Comparison of ENCODE assay signal across 29 cellular contexts in the genomic region with DNA sequence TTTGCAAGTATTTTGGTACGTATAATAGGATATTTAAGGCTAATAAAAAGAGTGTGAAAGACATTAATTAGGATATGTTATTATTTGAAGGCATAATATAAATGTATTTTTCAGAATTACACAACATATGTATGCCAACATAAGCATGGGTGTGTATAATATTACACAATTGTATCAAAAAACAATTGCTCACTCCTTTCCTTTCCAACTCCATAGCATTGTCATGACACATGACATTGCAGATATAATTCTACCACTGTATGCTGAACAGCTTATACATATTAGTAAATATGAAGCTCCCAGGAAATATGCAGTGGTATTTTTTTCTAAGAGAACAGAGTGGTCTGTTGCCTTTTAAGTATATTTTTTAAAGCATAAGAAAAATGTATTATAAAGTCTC.
A peak's percentile ranks its signal among the peaks of the same experiment; 100 is the strongest.
DNase-seq lines count a peak whose midpoint lies in the region; ATAC-seq and TF ChIP-seq lines count a peak whose summit lies in the region.
"Had no signal": no experiment of that assay in that cellular context is flagged by ENCODE, and none has a peak within 500 bp of the region (broad histone marks: within the 10 kb centered on the region; RNA-seq: fewer than 3 reads in every experiment).

No MANE protein-coding gene starts in this region.

- H4K20me1 ChIP-seq in IMR-90 (ENCODE audit: insufficient read depth, low read length), result no peaks in the 10 kb centered on the region

- H2BK5ac ChIP-seq in IMR-90 (ENCODE audit: low read depth, low read length, poor library complexity, severe bottlenecking), result no peak overlapping the region

- H3K9me3 ChIP-seq in IMR-90 (ENCODE audit: control insufficient read depth, insufficient read depth, low read length), result no peaks in the 10 kb centered on the region
- no peaks in the 10 kb centered on the region for H3K9me3 ChIP-seq in naive thymus-derived CD4-positive, alpha-beta T cell (ENCODE audit: control insufficient read depth in 2 of 3, low read length in 3 of 3)
- H3K9me3 ChIP-seq: Caco-2, gastrocnemius medialis, lower lobe of right lung had no signal

- H2AK9ac ChIP-seq in IMR-90 (replicated peaks; ENCODE audit: low read depth, low read length, poor library complexity), result no peak overlapping the region

- DNase-seq in AG08395 (ENCODE audit: low spot score) (peak; percentile 8), IMR-90 (peak; percentile 19), epithelial cell of esophagus (ENCODE audit: low read depth) (peak; percentile 79), foreskin fibroblast (peak; percentile 43 to 77)
- DNase-seq in naive thymus-derived CD4-positive, alpha-beta T cell, result no peak
- no peak for DNase-seq in effector CD8-positive, alpha-beta T cell (lab: John Stamatoyannopoulos, UW)
- no peak for DNase-seq in activated T-helper 1 cell treated with anti-CD3 and anti-CD28 coated beads, Interleukin-12 subunit alpha, Interleukin-12 subunit beta, Interleukin-2, Interleukin-4 antibody, amounts not matched to agents 30 ng/mL and 10 ng/mL and 1 ng/mL, durations not matched to agents 14 hours and 24 hours and 36 hours (ENCODE audit: low spot score)
- DNase-seq: 8988T; activated naive CD4-positive, alpha-beta T cell treated with Interleukin-2 at 50 U/mL for 16 hours; activated T-cell treated with anti-CD3 and anti-CD28 coated beads, Interleukin-2, amount 50 U/mL, for 72 hours; Caco-2; cerebellar nuclear complex; DMS79 treated with DMSO at 0.1 percent for 48 hours; gastrocnemius medialis; lower lobe of right lung; natural killer cell; NCI-H2081; NCI-H526 treated with DMSO at 0.1 percent for 48 hours; PC-9; stimulated activated naive B cell treated with anti-CD40 and anti-IgM and Interleukin-4, amounts not matched to agents 10 μg/mL and 1 μg/mL and 100 μg/mL, for 72 hours; T-helper 2 cell had no signal

- no CpG with 5 or more reads among the region's 1 CpG for WGBS in IMR-90 (ENCODE audit: extremely low coverage in 2 of 2, insufficient read length in 1 of 2), 2 experiments

- no peak overlapping the region for H3K4me3 Mint-ChIP-seq in naive thymus-derived CD4-positive, alpha-beta T cell
- no peak overlapping the region for H3K4me3 Mint-ChIP-seq in activated T-helper 1 cell treated with anti-CD3 and anti-CD28 coated beads, Interleukin-12 subunit alpha, Interleukin-12 subunit beta, Interleukin-2, Interleukin-4 antibody, amounts not matched to agents 30 ng/mL and 10 ng/mL and 1 ng/mL, durations not matched to agents 14 hours and 24 hours and 36 hours
- H3K4me3 Mint-ChIP-seq: activated T-cell treated with anti-CD3 and anti-CD28 coated beads, Interleukin-2, amount 50 U/mL, for 72 hours; CD14-positive monocyte; GM23338; natural killer cell; stimulated activated naive B cell treated with anti-CD40 and anti-IgM and Interleukin-4, amounts not matched to agents 10 μg/mL and 1 μg/mL and 100 μg/mL, for 72 hours; type B pancreatic cell had no signal

- no peaks in the 10 kb centered on the region for H3K36me3 ChIP-seq in IMR-90 (ENCODE audit: control insufficient read depth, insufficient read depth, low read length)
- H3K36me3 ChIP-seq in naive thymus-derived CD4-positive, alpha-beta T cell (ENCODE audit: control insufficient read depth in 2 of 3, insufficient read depth in 3 of 3, low read length in 3 of 3), result no peaks in the 10 kb centered on the region
- H3K36me3 ChIP-seq: gastrocnemius medialis, lower lobe of right lung had no signal

- no peak overlapping the region for H3K27ac Mint-ChIP-seq in naive thymus-derived CD4-positive, alpha-beta T cell
- no peak overlapping the region for H3K27ac Mint-ChIP-seq in activated T-helper 1 cell treated with anti-CD3 and anti-CD28 coated beads, Interleukin-12 subunit alpha, Interleukin-12 subunit beta, Interleukin-2, Interleukin-4 antibody, amounts not matched to agents 30 ng/mL and 10 ng/mL and 1 ng/mL, durations not matched to agents 14 hours and 24 hours and 36 hours
- H3K27ac Mint-ChIP-seq: activated T-cell treated with anti-CD3 and anti-CD28 coated beads, Interleukin-2, amount 50 U/mL, for 72 hours; CD14-positive monocyte; GM23338; natural killer cell; stimulated activated naive B cell treated with anti-CD40 and anti-IgM and Interleukin-4, amounts not matched to agents 10 μg/mL and 1 μg/mL and 100 μg/mL, for 72 hours; type B pancreatic cell had no signal

- no peak for TF ChIP-seq POLR2A in IMR-90 (IDR thresholded peaks at IDR 0.05; ENCODE audit: low read depth, low read length)

- H2BK120ac ChIP-seq in IMR-90 (ENCODE audit: low read depth, low read length), result no peak overlapping the region

- no peak overlapping the region for H3K23ac ChIP-seq in IMR-90 (ENCODE audit: low read depth, low read length)

- ATAC-seq in IMR-90 (ENCODE audit: low read depth), result no peak
- no peak for ATAC-seq in naive thymus-derived CD4-positive, alpha-beta T cell
- ATAC-seq in GM21390 (IDR thresholded peaks at IDR 0.05; ENCODE audit: unreplicated experiment), result no peak
- ATAC-seq: activated T-cell treated with anti-CD3 and anti-CD28 coated beads, Interleukin-2, amount 50 U/mL, for 72 hours; gastrocnemius medialis; lower lobe of right lung; natural killer cell; Right ventricle myocardium inferior; stimulated activated naive B cell treated with anti-CD40 and anti-IgM and Interleukin-4, amounts not matched to agents 10 μg/mL and 1 μg/mL and 100 μg/mL, for 72 hours had no signal

- no peaks in the 10 kb centered on the region for H3K4me1 ChIP-seq in IMR-90 (ENCODE audit: control insufficient read depth, insufficient read depth, low read length)
- no peaks in the 10 kb centered on the region for H3K4me1 ChIP-seq in naive thymus-derived CD4-positive, alpha-beta T cell (ENCODE audit: control insufficient read depth in 2 of 2, insufficient read depth in 2 of 2, low read length in 2 of 2)
- H3K4me1 ChIP-seq: Caco-2, gastrocnemius medialis, lower lobe of right lung had no signal

- in situ Hi-C loops in IMR-90 (cut with MboI; ENCODE audit: low sequenced_read_pairs), result no loop called here

- no peak overlapping the region for H3K56ac ChIP-seq in IMR-90 (ENCODE audit: extremely low read depth, insufficient read depth, low read length)

- H2AFZ ChIP-seq in IMR-90 (replicated peaks; ENCODE audit: low read length, poor library complexity), result no peak overlapping the region
- H2AFZ ChIP-seq: GM23338, hepatocyte, PC-9 had no signal

- H3K27me3 Mint-ChIP-seq in naive thymus-derived CD4-positive, alpha-beta T cell, result no peaks in the 10 kb centered on the region
- peaks cover 2% of the 10 kb centered on the region for H3K27me3 Mint-ChIP-seq in activated T-helper 1 cell treated with anti-CD3 and anti-CD28 coated beads, Interleukin-12 subunit alpha, Interleukin-12 subunit beta, Interleukin-2, Interleukin-4 antibody, amounts not matched to agents 30 ng/mL and 10 ng/mL and 1 ng/mL, durations not matched to agents 14 hours and 24 hours and 36 hours (ENCODE audit: insufficient read depth)
- H3K27me3 Mint-ChIP-seq: stimulated activated naive B cell treated with anti-CD40 and anti-IgM and Interleukin-4, amounts not matched to agents 10 μg/mL and 1 μg/mL and 100 μg/mL, for 72 hours; type B pancreatic cell had no signal

- no peaks in the 10 kb centered on the region for H3K27me3 ChIP-seq in IMR-90 (ENCODE audit: control insufficient read depth, insufficient read depth, low read length)
- H3K27me3 ChIP-seq in naive thymus-derived CD4-positive, alpha-beta T cell (ENCODE audit: control insufficient read depth in 2 of 2, insufficient read depth in 2 of 2, low read length in 2 of 2), result no peaks in the 10 kb centered on the region
- H3K27me3 ChIP-seq: gastrocnemius medialis, hepatocyte had no signal

- intact Hi-C loops in IMR-90 (cut with micrococcal nuclease), result no loop called here
- intact Hi-C loops in naive thymus-derived CD4-positive, alpha-beta T cell (cut with micrococcal nuclease), result no loop called here
- intact Hi-C loops in activated T-helper 1 cell treated with anti-CD3 and anti-CD28 coated beads, Interleukin-12 subunit alpha, Interleukin-12 subunit beta, Interleukin-2, Interleukin-4 antibody, amounts not matched to agents 30 ng/mL and 10 ng/mL and 1 ng/mL, durations not matched to agents 14 hours and 24 hours and 36 hours (cut with micrococcal nuclease), result no loop called here

- H3K9me1 ChIP-seq in IMR-90 (ENCODE audit: insufficient read depth, low read length), result no peaks in the 10 kb centered on the region

- no peak for TF ChIP-seq RAD21 in IMR-90 (IDR thresholded peaks at IDR 0.05; ENCODE audit: low read length)

- H3K4me3 ChIP-seq in IMR-90 (ENCODE audit: insufficient read depth, low read depth, low read length) (no peak overlapping the region), epithelial cell of esophagus (ENCODE audit: low read length) (no peak overlapping the region), foreskin fibroblast (ENCODE audit: low read depth in 1 of 2, low read length in 2 of 2) (no peak overlapping the region)
- H3K4me3 ChIP-seq in naive thymus-derived CD4-positive, alpha-beta T cell (ENCODE audit: low read length), result no peak overlapping the region
- H3K4me3 ChIP-seq: gastrocnemius medialis, GM23338, hepatocyte, lower lobe of right lung, PC-9, skin epidermis had no signal

- H3K14ac ChIP-seq in IMR-90 (replicated peaks; ENCODE audit: low read depth, low read length), result no peak overlapping the region

- no peak overlapping the region for H3K4ac ChIP-seq in IMR-90 (ENCODE audit: low read depth, low read length)

- no peaks in the 10 kb centered on the region for H3K79me1 ChIP-seq in IMR-90 (ENCODE audit: low read depth in 1 of 2, low read length in 2 of 2)

- peaks cover 0 to 6% (median 0%) of the 10 kb centered on the region in 11 donors for H3K9me3 Mint-ChIP-seq in naive thymus-derived CD4-positive, alpha-beta T cell
- H3K9me3 Mint-ChIP-seq in activated T-helper 1 cell treated with anti-CD3 and anti-CD28 coated beads, Interleukin-12 subunit alpha, Interleukin-12 subunit beta, Interleukin-2, Interleukin-4 antibody, amounts not matched to agents 30 ng/mL and 10 ng/mL and 1 ng/mL, durations not matched to agents 14 hours and 24 hours and 36 hours, result no peaks in the 10 kb centered on the region
- H3K9me3 Mint-ChIP-seq: GM23338; stimulated activated naive B cell treated with anti-CD40 and anti-IgM and Interleukin-4, amounts not matched to agents 10 μg/mL and 1 μg/mL and 100 μg/mL, for 72 hours; type B pancreatic cell had no signal

- no peak overlapping the region for H3K9ac ChIP-seq in IMR-90 (ENCODE audit: low read depth, low read length)

- no peak overlapping the region for H2BK20ac ChIP-seq in IMR-90 (ENCODE audit: low read depth, low read length)

- no peak overlapping the region for H4K8ac ChIP-seq in IMR-90 (ENCODE audit: low read depth in 2 of 2, low read length in 2 of 2)

- POLR2A ChIA-PET in IMR-90 (lab: Charles Lee; ENCODE audit: unreplicated experiment), result no interaction called here
- POLR2A ChIA-PET in naive thymus-derived CD4-positive, alpha-beta T cell (lab: Charles Lee), result no interaction called here

- no peak overlapping the region for H3K4me2 ChIP-seq in IMR-90 (ENCODE audit: low read depth, low read length)
- H3K4me2 ChIP-seq: GM23338, hepatocyte, PC-9 had no signal

- no peak overlapping the region for H2BK15ac ChIP-seq in IMR-90 (ENCODE audit: low read depth, low read length)

- no peaks in the 10 kb centered on the region for H3K36me3 Mint-ChIP-seq in naive thymus-derived CD4-positive, alpha-beta T cell
- no peaks in the 10 kb centered on the region for H3K36me3 Mint-ChIP-seq in activated T-helper 1 cell treated with anti-CD3 and anti-CD28 coated beads, Interleukin-12 subunit alpha, Interleukin-12 subunit beta, Interleukin-2, Interleukin-4 antibody, amounts not matched to agents 30 ng/mL and 10 ng/mL and 1 ng/mL, durations not matched to agents 14 hours and 24 hours and 36 hours (ENCODE audit: low read depth)
- H3K36me3 Mint-ChIP-seq: CD14-positive monocyte; natural killer cell; stimulated activated naive B cell treated with anti-CD40 and anti-IgM and Interleukin-4, amounts not matched to agents 10 μg/mL and 1 μg/mL and 100 μg/mL, for 72 hours; type B pancreatic cell had no signal

- H2AK5ac ChIP-seq in IMR-90 (ENCODE audit: low read depth, low read length), result no peak overlapping the region

- no peak overlapping the region for H4K5ac ChIP-seq in IMR-90 (ENCODE audit: low read depth, low read length)

- TF ChIP-seq CTCF in IMR-90 (conservative IDR thresholded peaks at IDR 0.05; ENCODE audit: low read depth, low read length) (no peak), epithelial cell of esophagus (IDR thresholded peaks at IDR 0.05; ENCODE audit: insufficient read depth, low read depth, low read length, missing control alignments) (no peak), foreskin fibroblast (IDR thresholded peaks at IDR 0.05; ENCODE audit: low read depth, low read length) (no peak)

- no peak overlapping the region for H3K27ac ChIP-seq in IMR-90 (ENCODE audit: insufficient read depth, low read length)
- H3K27ac ChIP-seq in naive thymus-derived CD4-positive, alpha-beta T cell (ENCODE audit: low read depth, low read length), result no peak overlapping the region
- H3K27ac ChIP-seq: gastrocnemius medialis, hepatocyte, HL-60, lower lobe of right lung, PC-9, skin epidermis had no signal

- H3K18ac ChIP-seq in IMR-90 (ENCODE audit: low read depth, low read length), result no peak overlapping the region

- CTCF ChIA-PET in IMR-90 (lab: Yijun Ruan, JAX), result interaction anchor here (0.6 kb wide), 3 partner anchors 11 to 605 kb away, joined by 3 read pairs; no protein-coding TSS in a partner anchor
- CTCF ChIA-PET in naive thymus-derived CD4-positive, alpha-beta T cell (lab: Charles Lee), result no interaction called here

- no peak overlapping the region for H4K91ac ChIP-seq in IMR-90 (ENCODE audit: insufficient read depth, low read depth, low read length)

- dilution Hi-C loops in IMR-90 (cut with HindIII; ENCODE audit: low sequenced_read_pairs, unreplicated experiment), result no loop called here

- no TSS peak for BruUV-seq in IMR-90 (replicated peaks; lab: Mats Ljungman, UMichigan)

- H3K4me1 Mint-ChIP-seq in naive thymus-derived CD4-positive, alpha-beta T cell, result no peaks in the 10 kb centered on the region
- H3K4me1 Mint-ChIP-seq in activated T-helper 1 cell treated with anti-CD3 and anti-CD28 coated beads, Interleukin-12 subunit alpha, Interleukin-12 subunit beta, Interleukin-2, Interleukin-4 antibody, amounts not matched to agents 30 ng/mL and 10 ng/mL and 1 ng/mL, durations not matched to agents 14 hours and 24 hours and 36 hours (ENCODE audit: low read depth), result no peaks in the 10 kb centered on the region
- H3K4me1 Mint-ChIP-seq: CD14-positive monocyte; GM23338; natural killer cell; stimulated activated naive B cell treated with anti-CD40 and anti-IgM and Interleukin-4, amounts not matched to agents 10 μg/mL and 1 μg/mL and 100 μg/mL, for 72 hours had no signal

Comparison
In these comparisons a context has a peak if more than half of its experiments do, and no peak if none do; other contexts are left out.
1. DNase-seq: peak in AG08395 (single experiment), IMR-90 (single experiment), epithelial cell of esophagus (single experiment) and foreskin fibroblast (2 of 2); none in naive thymus-derived CD4-positive, alpha-beta T cell (0 of 9), effector CD8-positive, alpha-beta T cell (single experiment) and activated T-helper 1 cell treated with anti-CD3 and anti-CD28 coated beads, Interleukin-12 subunit alpha, Interleukin-12 subunit beta, Interleukin-2, Interleukin-4 antibody, amounts not matched to agents 30 ng/mL and 10 ng/mL and 1 ng/mL, durations not matched to agents 14 hours and 24 hours and 36 hours (single experiment).